Comparison of ENCODE assay signal across 16 cellular contexts in the genomic region with DNA sequence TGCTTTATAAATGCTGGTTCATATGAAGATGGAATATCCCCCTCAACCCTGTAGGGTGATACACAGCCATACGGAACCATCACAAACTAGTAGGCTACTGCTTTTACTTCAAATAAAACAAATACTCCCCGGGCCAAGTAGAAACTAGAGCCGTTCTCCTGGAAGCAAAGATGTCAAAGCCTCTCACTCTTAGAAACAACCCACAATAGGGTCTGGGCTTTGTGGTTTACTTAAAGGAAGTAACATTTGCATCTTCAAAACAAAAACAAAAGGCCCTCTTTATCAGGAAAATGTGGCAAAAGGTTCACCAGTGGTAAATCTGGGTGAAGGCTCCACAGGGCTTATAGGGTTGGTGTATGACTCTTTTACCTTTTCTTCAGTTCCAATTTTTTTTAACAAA. TPM values are rescaled to one million over a fixed set of nuclear protein-coding genes. Genes with fewer than 3 reads are reported as not detected.
A peak's percentile ranks its signal among the peaks of the same experiment; 100 is the strongest.
DNase-seq lines count a peak whose midpoint lies in the region; ATAC-seq and TF ChIP-seq lines count a peak whose summit lies in the region.
"Had no signal": no experiment of that assay in that cellular context is flagged by ENCODE, and none has a peak within 500 bp of the region (broad histone marks: within the 10 kb centered on the region; RNA-seq: fewer than 3 reads in every experiment).

No MANE protein-coding gene starts in this region.

- no peaks in the 10 kb centered on the region for H3K36me3 Mint-ChIP-seq in neural progenitor cell

- peaks cover 3% of the 10 kb centered on the region; the same call in 1 of the 2 replicates for H3K9me3 ChIP-seq in BLaER1
- no peaks in the 10 kb centered on the region for H3K9me3 ChIP-seq in neural progenitor cell (ENCODE audit: low read depth)
- no peaks in the 10 kb centered on the region for H3K9me3 ChIP-seq in MG63

- H4K20me1 ChIP-seq in BLaER1: 0 out of 2 replicates have a peak, but pooled peaks cover 6% of the 10 kb centered on the region
- no peaks in the 10 kb centered on the region for H4K20me1 ChIP-seq in neural progenitor cell (ENCODE audit: low read depth)

- no peak overlapping the region for H3K27ac ChIP-seq in BLaER1
- H3K27ac ChIP-seq in VCaP: peak overlapping the region; percentile 91
- H3K27ac ChIP-seq in neural progenitor cell: no peak overlapping the region

- H3K27me3 Mint-ChIP-seq in neural progenitor cell (ENCODE audit: insufficient read depth, low read depth): no peaks in the 10 kb centered on the region
- H3K27me3 Mint-ChIP-seq: IgD-negative memory B cell had no signal

- no peaks in the 10 kb centered on the region for H3K79me2 ChIP-seq in neural progenitor cell (ENCODE audit: low read depth)

- DNase-seq in GM19240 (ENCODE audit: insufficient read length, low spot score) (peak; percentile 7), neural progenitor cell (ENCODE audit: low spot score) (peak; percentile 21), MG63 (no peak), NCI-H2029 (lab: John Stamatoyannopoulos, UW) (no peak)
- DNase-seq: AML-193; CD8-positive, alpha-beta memory T cell; HCEC 1CT; NCI-H1048; NCI-H2107; NCI-H345; NCI-H69 had no signal

- no peak overlapping the region for H3K4me3 Mint-ChIP-seq in neural progenitor cell
- H3K4me3 Mint-ChIP-seq: CD8-positive, alpha-beta memory T cell had no signal

- H3K4me1 ChIP-seq in BLaER1 (peaks cover 16% of the 10 kb centered on the region), neural progenitor cell (peaks cover 11% of the 10 kb centered on the region)

- H3K9ac ChIP-seq in BLaER1 (no peak overlapping the region), neural progenitor cell (no peak overlapping the region)

- no peaks in the 10 kb centered on the region for H3K9me3 Mint-ChIP-seq in neural progenitor cell
- H3K9me3 Mint-ChIP-seq: CD8-positive, alpha-beta memory T cell; IgD-negative memory B cell had no signal

- H3K27me3 ChIP-seq in BLaER1: no peaks in the 10 kb centered on the region
- H3K27me3 ChIP-seq in neural progenitor cell: no peaks in the 10 kb centered on the region
- no peaks in the 10 kb centered on the region for H3K27me3 ChIP-seq in MG63

- TF ChIP-seq CTCF in VCaP (conservative IDR thresholded peaks at IDR 0.05) (no peak), neural progenitor cell (IDR thresholded peaks at IDR 0.05) (no peak)

- H3K27ac Mint-ChIP-seq in neural progenitor cell: no peak overlapping the region
- H3K27ac Mint-ChIP-seq: IgD-negative memory B cell had no signal

- 0 out of 2 replicates have a peak, but pooled peaks cover 5% of the 10 kb centered on the region for H3K36me3 ChIP-seq in BLaER1
- H3K36me3 ChIP-seq in neural progenitor cell: no peaks in the 10 kb centered on the region
- H3K36me3 ChIP-seq in MG63: no peaks in the 10 kb centered on the region; the same call in 1 of the 2 replicates

- peak overlapping the region; percentile 56 for H3K4me2 ChIP-seq in BLaER1
- H3K4me2 ChIP-seq in neural progenitor cell: peak overlapping the region; percentile 32

- ATAC-seq in SK-N-SH treated with all-trans-retinoic acid at 6 μM for 48 hours: no peak
- no peak for ATAC-seq in GM21423 (IDR thresholded peaks at IDR 0.05; ENCODE audit: unreplicated experiment)

- no peak overlapping the region for H3K4me3 ChIP-seq in BLaER1
- H3K4me3 ChIP-seq in neural progenitor cell: no peak overlapping the region
- no peak overlapping the region for H3K4me3 ChIP-seq in MG63

- peaks cover 8% of the 10 kb centered on the region for H3K4me1 Mint-ChIP-seq in neural progenitor cell

- H3F3A ChIP-seq in neural progenitor cell (ENCODE audit: low read depth): peaks cover 12% of the 10 kb centered on the region

- no peak overlapping the region for H2AFZ ChIP-seq in neural progenitor cell (replicated peaks)

TF ChIP-seq in SK-N-SH treated with all-trans-retinoic acid at 6 μM for 48 hours, 23 proteins besides CTCF, POLR2A, EP300 and RAD21:
- TF ChIP-seq PATZ1 (CRISPR knock-in tag; IDR thresholded peaks at IDR 0.05; ENCODE audit: borderline replicate concordance): no peak
- TF ChIP-seq GLIS3 (CRISPR knock-in tag; IDR thresholded peaks at IDR 0.05): no peak
- no peak for TF ChIP-seq OSR1 (CRISPR knock-in tag; IDR thresholded peaks at IDR 0.05)
- TF ChIP-seq CSRNP3 (CRISPR knock-in tag; IDR thresholded peaks at IDR 0.05): no peak
- no peak for TF ChIP-seq ZNF565 (CRISPR knock-in tag; conservative IDR thresholded peaks at IDR 0.05; ENCODE audit: low read depth)
- no peak for TF ChIP-seq CREB5 (CRISPR knock-in tag; IDR thresholded peaks at IDR 0.05; ENCODE audit: low read depth)

RNA-seq across cellular contexts. Expression of gene HLCS, which starts 49.8 kb away (rescaled TPM):
- 20.4 and 25.0 TPM in 2 replicates for total RNA-seq in neural progenitor cell (ENCODE audit: low replicate concordance)
- 4.2 and 5.2 TPM in 2 replicates for total RNA-seq in MG63 (2014; rRNA removed; shearing (Covaris generic); ENCODE audit: low replicate concordance)

Comparison
In these comparisons a context has a peak if more than half of its experiments do, and no peak if none do; other contexts are left out.
1. DNase-seq: peak in GM19240 (single experiment) and neural progenitor cell (single experiment); none in MG63 (single experiment) and NCI-H2029 (single experiment).